Comparison of ENCODE assay signal across 11 cellular contexts in genomic region chr2:118349365-118349764, GRCh38.
"Had no signal": no experiment of that assay in that cellular context is flagged by ENCODE, and none has a peak within 500 bp of the region (broad histone marks: within the 10 kb centered on the region; RNA-seq: fewer than 3 reads in every experiment).

No MANE protein-coding gene starts in this region.

- H3K27ac ChIP-seq: GM23248 had no signal

- FAIRE-seq: H1, H54 had no signal

- H2AFZ ChIP-seq: GM23248, GM23338 had no signal

- ATAC-seq: GM23338, HCT116 had no signal

- DNase-seq: GM23248, GOT3, H7, H9, HCEC 1CT, HFFc6 had no signal

- H3K9ac ChIP-seq: GM23248 had no signal

- H3K4me2 ChIP-seq: GM23338 had no signal

- H3K4me3 ChIP-seq: GM23248, GM23338, HAP-1 had no signal

- H3K9me3 ChIP-seq: HAP-1 had no signal

- H3K36me3 ChIP-seq: HAP-1 had no signal

- H3K4me1 ChIP-seq: HAP-1 had no signal
